18 cellular contexts compared by ENCODE assay signal in the genomic region with DNA sequence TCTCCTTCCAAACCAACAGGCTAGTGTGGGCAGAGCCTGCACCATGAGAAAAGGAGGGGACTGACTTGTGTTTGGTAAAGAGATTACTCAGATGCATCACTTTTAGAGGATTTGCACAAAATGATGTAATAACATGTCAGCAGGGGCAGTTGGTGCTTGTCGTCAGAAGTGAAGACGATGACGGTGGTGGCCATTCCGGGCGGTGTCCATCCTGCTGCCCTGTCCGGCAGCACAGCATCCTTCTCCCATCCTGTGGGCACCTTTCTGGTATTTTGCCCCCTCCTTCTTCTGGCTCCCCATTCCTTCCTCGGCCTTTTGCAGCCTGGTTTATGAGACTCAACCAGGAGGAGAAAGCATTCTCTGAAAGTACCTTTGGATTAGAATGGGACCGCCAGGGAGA.
"Had no signal": no experiment of that assay in that cellular context is flagged by ENCODE, and none has a peak within 500 bp of the region (broad histone marks: within the 10 kb centered on the region; RNA-seq: fewer than 3 reads in every experiment).

No MANE protein-coding gene starts in this region.

- ATAC-seq: activated T-cell treated with anti-CD3 and anti-CD28 coated beads, Interleukin-2, amount 50 U/mL, for 72 hours; T-cell had no signal

- H3K27me3 ChIP-seq: brain microvascular endothelial cell, cardiac muscle cell, Peyer's patch had no signal

- DNase-seq: activated CD4-positive, alpha-beta memory T cell treated with anti-CD3 and anti-CD28 coated beads for 36 hours; activated CD4-positive, alpha-beta T cell treated with anti-CD3 and anti-CD28 coated beads, Interleukin-2, amount 10 ng/mL, durations not matched to agents 7 days and 5 days; activated CD4-positive, CD25-positive, alpha-beta regulatory T cell; activated gamma-delta T cell treated with Interleukin-2 at 50 U/mL for 16 hours; activated naive CD4-positive, alpha-beta T cell treated with anti-CD3 and anti-CD28 coated beads, Interleukin-2, amount 10 ng/mL, durations not matched to agents 7 days and 5 days; activated naive CD8-positive, alpha-beta T cell treated with anti-CD3 and anti-CD28 coated beads for 36 hours; activated T-cell treated with anti-CD3 and anti-CD28 coated beads, Interleukin-2, amount 50 U/mL, for 72 hours; brain microvascular endothelial cell; Kasumi-1; NCI-H2107; NK-92 treated with Interleukin-12 subunit alpha and Interleukin-12 subunit beta, amount 100 ng/mL, for 24 hours; SIG-M5; T-helper 2 cell had no signal

- H3K36me3 ChIP-seq: brain microvascular endothelial cell, cardiac muscle cell, Peyer's patch had no signal

- H3K9me3 ChIP-seq: Peyer's patch had no signal

- H3K27ac ChIP-seq: brain microvascular endothelial cell, cardiac muscle cell, Peyer's patch, RWPE1, VCaP had no signal

- H3K4me1 ChIP-seq: Peyer's patch had no signal

- H3K4me3 ChIP-seq: cardiac muscle cell, Peyer's patch had no signal
